Comparison of ENCODE assay signal across 10 cellular contexts in genomic region chr15:73239564-73240208, GRCh38.
DNase-seq lines count a peak whose midpoint lies in the region; ATAC-seq and TF ChIP-seq lines count a peak whose summit lies in the region.
"Had no signal": no experiment of that assay in that cellular context is flagged by ENCODE, and none has a peak within 500 bp of the region (broad histone marks: within the 10 kb centered on the region; RNA-seq: fewer than 3 reads in every experiment).

No MANE protein-coding gene starts in this region.

- ATAC-seq in GM21717 (IDR thresholded peaks at IDR 0.05; ENCODE audit: unreplicated experiment): no peak
- no peak for ATAC-seq in GM18517 (IDR thresholded peaks at IDR 0.05; ENCODE audit: unreplicated experiment)
- ATAC-seq in GM21447 (IDR thresholded peaks at IDR 0.05; ENCODE audit: unreplicated experiment): no peak
- no peak for ATAC-seq in HG03095 (IDR thresholded peaks at IDR 0.05; ENCODE audit: unreplicated experiment)
- ATAC-seq: sciatic nerve had no signal

- H3K4me2 ChIP-seq in mesenchymal stem cell (ENCODE audit: low read length, poor library complexity, severe bottlenecking): no peak overlapping the region

- 92% methylated on average over 10 of the region's 10 CpGs for WGBS in mesenchymal stem cell

- no peaks in the 10 kb centered on the region for H3K4me1 ChIP-seq in mesenchymal stem cell (ENCODE audit: control insufficient read depth, insufficient read depth, low read depth, low read length)

- H2BK120ac ChIP-seq in mesenchymal stem cell (ENCODE audit: low read depth, low read length): no peak overlapping the region

- H3K9ac ChIP-seq in mesenchymal stem cell (ENCODE audit: low read length): no peak overlapping the region

- H3K4me3 ChIP-seq in mesenchymal stem cell (ENCODE audit: insufficient read depth in 1 of 2, low read depth in 1 of 2, low read length in 2 of 2): no peak overlapping the region

- H2AFZ ChIP-seq in mesenchymal stem cell (ENCODE audit: low read depth, low read length): no peak overlapping the region

- H3K36me3 ChIP-seq in mesenchymal stem cell (ENCODE audit: control insufficient read depth in 1 of 2, insufficient read depth in 2 of 2, low read depth in 1 of 2, low read length in 2 of 2): peaks cover 3 to 4% of the 10 kb centered on the region in 2 experiments

- no peak overlapping the region for H4K91ac ChIP-seq in mesenchymal stem cell (ENCODE audit: low read length)

- no peak overlapping the region for H3K4ac ChIP-seq in mesenchymal stem cell (ENCODE audit: low read depth in 1 of 2, low read length in 2 of 2)

- no peak overlapping the region for H2BK5ac ChIP-seq in mesenchymal stem cell (ENCODE audit: low read depth, low read length, poor library complexity, severe bottlenecking)

- H3K27ac ChIP-seq in mesenchymal stem cell (ENCODE audit: low read length, poor library complexity, severe bottlenecking): no peak overlapping the region

- no peaks in the 10 kb centered on the region for H3K27me3 ChIP-seq in mesenchymal stem cell (ENCODE audit: control insufficient read depth in 1 of 2, insufficient read depth in 1 of 2, low read length in 2 of 2)

- no peak overlapping the region for H2AK5ac ChIP-seq in mesenchymal stem cell (ENCODE audit: low read length, severe bottlenecking)

- DNase-seq in ELR (ENCODE audit: low read depth) (peak; percentile 12), astrocyte of the hippocampus (ENCODE audit: low read depth, low spot score) (peak; percentile 7), mesenchymal stem cell (peak; percentile 32)
- DNase-seq: Karpas-422 had no signal

- H3K14ac ChIP-seq in mesenchymal stem cell (ENCODE audit: low read length in 2 of 2): no peak overlapping the region

- peak; percentile 70 for TF ChIP-seq CTCF in LNCAP (IDR thresholded peaks at IDR 0.05)

- peak overlapping the region in 1 of 2 experiments; percentile 1 for H2BK12ac ChIP-seq in mesenchymal stem cell (ENCODE audit: low read length in 2 of 2)

- no peak overlapping the region for H2BK15ac ChIP-seq in mesenchymal stem cell (ENCODE audit: low read depth, poor library complexity, severe bottlenecking)

- H3K18ac ChIP-seq in mesenchymal stem cell (ENCODE audit: low read depth in 1 of 2, low read length in 2 of 2): no peak overlapping the region

- H4K8ac ChIP-seq in mesenchymal stem cell (ENCODE audit: low read length): no peak overlapping the region

- no peaks in the 10 kb centered on the region for H3K9me3 ChIP-seq in mesenchymal stem cell (ENCODE audit: control insufficient read depth, low read length)

- H3K79me1 ChIP-seq in mesenchymal stem cell (replicated peaks; ENCODE audit: low read length, poor library complexity, severe bottlenecking): peaks cover 2% of the 10 kb centered on the region

- no peak overlapping the region for H3K23ac ChIP-seq in mesenchymal stem cell (ENCODE audit: low read length in 2 of 2)
